Comparison of ENCODE assay signal across 9 cellular contexts in the genomic region with DNA sequence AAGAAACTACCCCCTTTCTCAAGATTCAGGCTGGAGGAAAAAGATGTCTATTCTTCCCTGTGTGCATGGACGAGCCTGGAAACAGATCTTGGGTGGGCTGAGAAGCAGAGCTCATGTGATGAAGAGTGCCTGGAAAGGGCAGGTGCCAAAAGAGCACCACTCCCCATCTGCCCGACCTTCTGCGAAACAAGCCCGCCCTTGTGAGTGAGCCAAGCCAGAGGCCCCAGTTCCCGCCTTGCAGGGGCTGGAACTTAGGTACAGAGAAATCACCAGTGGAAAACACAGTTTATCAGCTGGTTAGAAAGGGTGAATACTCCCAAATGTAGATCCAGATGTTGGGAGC. TPM values are rescaled to one million over a fixed set of nuclear protein-coding genes. Genes with fewer than 3 reads are reported as not detected.
DNase-seq lines count a peak whose midpoint lies in the region; ATAC-seq and TF ChIP-seq lines count a peak whose summit lies in the region.
"Had no signal": no experiment of that assay in that cellular context is flagged by ENCODE, and none has a peak within 500 bp of the region (broad histone marks: within the 10 kb centered on the region; RNA-seq: fewer than 3 reads in every experiment).

No MANE protein-coding gene starts in this region.

- no peaks in the 10 kb centered on the region for H3K27me3 ChIP-seq in CD4-positive, alpha-beta T cell (ENCODE audit: control insufficient read depth, insufficient read depth, low read length)
- H3K27me3 ChIP-seq in colonic mucosa (no peaks in the 10 kb centered on the region), muscle layer of duodenum (ENCODE audit: low read depth, low read length) (no peaks in the 10 kb centered on the region)

- H3K4me3 Mint-ChIP-seq in CD4-positive, alpha-beta T cell = peak overlapping the region; percentile 99

- CTCF ChIA-PET in CD4-positive, alpha-beta T cell (lab: Charles Lee) = no interaction called here

- peaks cover 34% of the 10 kb centered on the region for H3K36me3 Mint-ChIP-seq in CD4-positive, alpha-beta T cell (ENCODE audit: low read depth)

- intact Hi-C loops in CD4-positive, alpha-beta T cell (cut with DNase I, micrococcal nuclease) = no loop called here
- intact Hi-C loops in colonic mucosa (cut with DNase I) = no loop called here

- H3K4me1 Mint-ChIP-seq in CD4-positive, alpha-beta T cell (ENCODE audit: low read depth) = peaks cover 59% of the 10 kb centered on the region

- H3K36me3 ChIP-seq in colonic mucosa (no peaks in the 10 kb centered on the region), muscle layer of duodenum (ENCODE audit: control insufficient read depth in 1 of 2, insufficient read depth in 2 of 2, low read length in 2 of 2) (peaks cover 7 to 8% of the 10 kb centered on the region in 2 donors)

- TF ChIP-seq CTCF in CD4-positive, alpha-beta T cell (IDR thresholded peaks at IDR 0.05) = no peak
- no peak for TF ChIP-seq CTCF in colonic mucosa (IDR thresholded peaks at IDR 0.05)

- H3K4me1 ChIP-seq in colonic mucosa (peaks cover 23% of the 10 kb centered on the region), muscle layer of duodenum (ENCODE audit: control insufficient read depth in 1 of 2, insufficient read depth in 2 of 2, low read length in 2 of 2) (peaks cover 43 to 52% of the 10 kb centered on the region in 2 donors)

- peak overlapping the region; percentile 58 to 91 for H3K9ac ChIP-seq in colonic mucosa (ENCODE audit: low read depth in 2 of 2, low read length in 2 of 2)

- H3K4me3 ChIP-seq in colonic mucosa (peak overlapping the region; percentile 66), muscle layer of duodenum (ENCODE audit: low read depth in 1 of 2, low read length in 2 of 2) (peak overlapping the region; percentile 77 to 93)

- H3K9me3 Mint-ChIP-seq in CD4-positive, alpha-beta T cell = no peaks in the 10 kb centered on the region

- no peak overlapping the region for H3K27ac ChIP-seq in CD4-positive, alpha-beta T cell (ENCODE audit: low read depth, low read length)
- peak overlapping the region; percentile 95 for H3K27ac ChIP-seq in colonic mucosa
- H3K27ac ChIP-seq in muscle layer of duodenum (ENCODE audit: low read length) = peak overlapping the region; percentile 95

- no peak overlapping the region for H3K27ac Mint-ChIP-seq in CD4-positive, alpha-beta T cell

- no peak for ATAC-seq in CD4-positive, alpha-beta T cell (ENCODE audit: poor library complexity)
- ATAC-seq in HG02588 (IDR thresholded peaks at IDR 0.05; ENCODE audit: unreplicated experiment) = no peak

- POLR2A ChIA-PET in CD4-positive, alpha-beta T cell (lab: Charles Lee) = no interaction called here

- no peaks in the 10 kb centered on the region for H3K27me3 Mint-ChIP-seq in CD4-positive, alpha-beta T cell

- no peaks in the 10 kb centered on the region for H3K9me3 ChIP-seq in CD4-positive, alpha-beta T cell (ENCODE audit: control insufficient read depth, low read length)
- no peaks in the 10 kb centered on the region for H3K9me3 ChIP-seq in colonic mucosa
- no peaks in the 10 kb centered on the region for H3K9me3 ChIP-seq in muscle layer of duodenum (ENCODE audit: control insufficient read depth in 1 of 2, low read length in 2 of 2)

- no peak for DNase-seq in CD4-positive, alpha-beta T cell
- DNase-seq in NCI-H446 treated with DMSO at 0.1 percent for 48 hours (lab: John Stamatoyannopoulos, UW) (peak; percentile 61), colonic mucosa (peak; percentile 61), middle frontal gyrus (ENCODE audit: extremely low spot score, low spot score) (no peak), DMS153 (lab: John Stamatoyannopoulos, UW) (no peak)
- no peak for DNase-seq in stimulated activated CD4-positive, alpha-beta T cell treated with anti-CD3 and anti-CD28 coated beads, Interleukin-12 subunit alpha, Interleukin-12 subunit beta, amount 100 ng/mL, for 4 hours

RNA-seq across cellular contexts. Expression of gene A3GALT2, which starts 26.7 kb away (rescaled TPM):
- total RNA-seq in CD4-positive, alpha-beta T cell = not detected
- not detected for total RNA-seq in colonic mucosa
- total RNA-seq: H1 had no signal

Comparison
In these comparisons a context has a peak if more than half of its experiments do, and no peak if none do; other contexts are left out.
1. DNase-seq: peak in NCI-H446 treated with DMSO at 0.1 percent for 48 hours (single experiment) and colonic mucosa (single experiment); none in CD4-positive, alpha-beta T cell (0 of 10), stimulated activated CD4-positive, alpha-beta T cell treated with anti-CD3 and anti-CD28 coated beads, Interleukin-12 subunit alpha, Interleukin-12 subunit beta, amount 100 ng/mL, for 4 hours (single experiment), middle frontal gyrus (single experiment) and DMS153 (single experiment).